ENCODE assay signal across 11 cellular contexts in the genomic region with DNA sequence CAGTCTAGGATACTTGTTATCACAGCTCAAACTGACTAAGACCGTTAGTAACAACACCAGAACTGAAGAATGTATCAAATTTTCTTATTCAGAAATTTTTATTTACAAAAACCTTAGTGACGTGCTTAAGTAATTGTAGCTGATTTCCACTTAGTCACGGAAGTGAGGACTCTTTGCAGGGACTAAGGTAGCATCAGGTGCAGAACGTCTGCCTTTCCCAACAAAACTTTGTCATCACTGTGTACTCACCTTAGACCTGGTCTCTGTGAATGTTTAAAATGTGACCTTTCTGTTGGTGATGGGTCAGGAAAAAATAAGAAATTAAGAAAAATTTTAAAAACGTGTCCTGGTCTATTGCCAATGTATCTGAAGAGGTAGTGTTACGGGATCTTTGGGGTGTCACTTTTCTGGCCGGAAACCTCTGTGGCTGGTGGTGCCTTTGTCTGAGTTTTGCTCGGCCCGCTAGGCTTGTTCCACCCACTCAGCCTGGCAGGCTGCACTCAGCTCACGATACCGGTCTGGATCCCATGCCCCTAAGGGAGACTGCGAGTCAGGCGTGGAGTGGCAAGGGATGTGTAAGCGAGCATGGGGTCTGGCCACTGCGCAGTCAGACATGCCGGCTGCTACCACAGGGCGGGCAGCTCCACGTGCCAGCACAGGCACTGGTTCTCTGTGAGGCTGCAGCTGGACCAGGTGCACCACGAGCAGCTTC. TPM values are rescaled to one million over a fixed set of nuclear protein-coding genes. Genes with fewer than 3 reads are reported as not detected.
DNase-seq lines count a peak whose midpoint lies in the region; ATAC-seq and TF ChIP-seq lines count a peak whose summit lies in the region.
"Had no signal": no experiment of that assay in that cellular context is flagged by ENCODE, and none has a peak within 500 bp of the region (broad histone marks: within the 10 kb centered on the region; RNA-seq: fewer than 3 reads in every experiment).

No MANE protein-coding gene starts in this region.

- TF ChIP-seq POLR2A in heart left ventricle (IDR thresholded peaks at IDR 0.05), result no peak
- no peak for TF ChIP-seq POLR2A in adrenal gland (IDR thresholded peaks at IDR 0.05)
- no peak for TF ChIP-seq POLR2A in thyroid gland (IDR thresholded peaks at IDR 0.05)

- H3K9me3 ChIP-seq in heart left ventricle, result no peaks in the 10 kb centered on the region
- H3K9me3 ChIP-seq in adrenal gland (replicated peaks in 1 of 3), result no peaks in the 10 kb centered on the region
- no peaks in the 10 kb centered on the region for H3K9me3 ChIP-seq in thyroid gland
- H3K9me3 ChIP-seq: A549, SJCRH30 had no signal

- ATAC-seq in heart left ventricle, result no peak
- peak; percentile 41 for ATAC-seq in sciatic nerve
- ATAC-seq in HG02588 (IDR thresholded peaks at IDR 0.05; ENCODE audit: unreplicated experiment), result no peak
- no peak for ATAC-seq in HG03095 (IDR thresholded peaks at IDR 0.05; ENCODE audit: unreplicated experiment)

- peaks cover 12 to 76% (median 54%) of the 10 kb centered on the region in 12 donors for H3K4me1 ChIP-seq in heart left ventricle
- peaks cover 6 to 30% of the 10 kb centered on the region in 2 donors for H3K4me1 ChIP-seq in adrenal gland (replicated peaks in 1 of 2)
- no peaks in the 10 kb centered on the region for H3K4me1 ChIP-seq in thyroid gland

- DNase-seq in heart left ventricle (no peak), cardiac septum (ENCODE audit: low spot score) (no peak), adrenal gland (no peak), sciatic nerve (ENCODE audit: low spot score) (no peak), MV-4-11 (lab: John Stamatoyannopoulos, UW) (no peak), thyroid gland (no peak)
- DNase-seq: NCI-H1417, SJCRH30 had no signal

- peak overlapping the region in 1 of 12 donors; percentile 23 for H3K4me3 ChIP-seq in heart left ventricle
- H3K4me3 ChIP-seq in adrenal gland, result no peak overlapping the region
- no peak overlapping the region for H3K4me3 ChIP-seq in thyroid gland (replicated peaks in 1 of 3)
- H3K4me3 ChIP-seq: A549, SJCRH30 had no signal

- H3K27ac ChIP-seq in heart left ventricle (peak overlapping the region in 11 of 12 donors; percentile 48 to 84 (median 78)), adrenal gland (peak overlapping the region in 3 of 5 donors; percentile 41 to 55 (median 47)), thyroid gland (peak overlapping the region in 1 of 3 donors; percentile 33)
- H3K27ac ChIP-seq: A549, SJCRH30 had no signal

- no peaks in the 10 kb centered on the region for H3K27me3 ChIP-seq in heart left ventricle
- no peaks in the 10 kb centered on the region for H3K27me3 ChIP-seq in adrenal gland
- no peaks in the 10 kb centered on the region for H3K27me3 ChIP-seq in thyroid gland
- H3K27me3 ChIP-seq: SJCRH30 had no signal

- TF ChIP-seq CTCF in heart left ventricle (IDR thresholded peaks at IDR 0.05) (no peak), adrenal gland (IDR thresholded peaks at IDR 0.05) (no peak), thyroid gland (IDR thresholded peaks at IDR 0.05) (no peak)

- H3K36me3 ChIP-seq in heart left ventricle, result no peaks in the 10 kb centered on the region
- H3K36me3 ChIP-seq in adrenal gland (replicated peaks in 1 of 2), result no peaks in the 10 kb centered on the region
- no peaks in the 10 kb centered on the region for H3K36me3 ChIP-seq in thyroid gland
- H3K36me3 ChIP-seq: SJCRH30 had no signal

- intact Hi-C loops in heart left ventricle (cut with DNase I), result loop anchor here in 4 of 10 donors (5.0 to 10.0 kb wide), 3 partner anchors 84 to 156 kb away; a partner anchor contains a TSS
- intact Hi-C loops in cardiac septum (cut with DNase I), result no loop called here
- intact Hi-C loops in adrenal gland (cut with DNase I), result loop anchor here in 1 of 2 donors (10.0 kb wide), 2 partner anchors 94 to 156 kb away; no protein-coding TSS in a partner anchor
- intact Hi-C loops in sciatic nerve (cut with DNase I), result no loop called here
- intact Hi-C loops in thyroid gland (cut with DNase I), result no loop called here

- WGBS in heart left ventricle, 4 donors, result 59 to 79% (median 73%) methylated on average over 14 to 19 of the region's 19 CpGs
- 81 to 92% (median 86%) methylated on average over 7 to 19 of the region's 19 CpGs for WGBS in adrenal gland, 4 donors
- 84 to 91% methylated on average over 18 of the region's 19 CpGs for WGBS in thyroid gland, 2 donors

RNA-seq across cellular contexts. Expression of a gene that starts 24.1 kb away (rescaled TPM):
- total RNA-seq in heart left ventricle (10 to 100 TPM in 3 of 9 donors, 1 to 10 TPM in 6; 5.6 to 16.3 (median 9.7) TPM), cardiac septum (8.3 TPM), adrenal gland (10 to 100 TPM in 6 of 8 donors, 1 to 10 TPM in 2; 7.5 to 33.6 (median 16.9) TPM), sciatic nerve (19.6 TPM), thyroid gland (10 to 100 TPM in 2 of 4 donors, 1 to 10 TPM in 2; 4.4 to 11.0 (median 8.2) TPM)
- polyA plus RNA-seq in heart left ventricle (1 to 10 TPM; 3.2 to 4.6 TPM), adrenal gland (10 to 100 TPM in 1 of 3 donors, 1 to 10 TPM in 2; 6.7 to 11.9 (median 9.5) TPM)
